8 cellular contexts compared by ENCODE assay signal in genomic region chr12:45050751-45051489, GRCh38. TPM values are rescaled to one million over a fixed set of nuclear protein-coding genes. Genes with fewer than 3 reads are reported as not detected.
DNase-seq lines count a peak whose midpoint lies in the region; ATAC-seq and TF ChIP-seq lines count a peak whose summit lies in the region.

TSS of gene DBX2 (minus strand) at chr12:45051099. CDS start at chr12:45050927, 172 bp downstream.

- H4K20me1 ChIP-seq in smooth muscle cell (ENCODE audit: low read depth), result no peaks in the 10 kb centered on the region

- H3K79me2 ChIP-seq in smooth muscle cell (ENCODE audit: low read depth), result no peaks in the 10 kb centered on the region

- H3K4me1 ChIP-seq in HUES6 (ENCODE audit: control insufficient read depth, insufficient read depth, low read length), result no peaks in the 10 kb centered on the region
- no peaks in the 10 kb centered on the region for H3K4me1 ChIP-seq in iPS DF 6.9 (ENCODE audit: control insufficient read depth, insufficient read depth, low read length)
- peaks cover 4% of the 10 kb centered on the region for H3K4me1 ChIP-seq in smooth muscle cell (ENCODE audit: low read depth)

- no peak for TF ChIP-seq CTCF in smooth muscle cell (IDR thresholded peaks at IDR 0.05; ENCODE audit: borderline replicate concordance, insufficient read depth, poor library complexity, severe bottlenecking)

- no peaks in the 10 kb centered on the region for H3K9me3 ChIP-seq in HUES6 (ENCODE audit: control insufficient read depth, insufficient read depth, low read depth, low read length)
- no peaks in the 10 kb centered on the region for H3K9me3 ChIP-seq in iPS DF 6.9 (ENCODE audit: control insufficient read depth, insufficient read depth, low read length)
- no peaks in the 10 kb centered on the region for H3K9me3 ChIP-seq in smooth muscle cell (replicated peaks; ENCODE audit: low read depth)

- H3K27me3 ChIP-seq in HUES6 (ENCODE audit: control insufficient read depth, insufficient read depth, low read length) (peaks cover 80% of the 10 kb centered on the region), iPS DF 6.9 (ENCODE audit: control insufficient read depth, insufficient read depth, low read length) (peaks cover 9% of the 10 kb centered on the region; the same call in 1 of the 2 replicates), smooth muscle cell (ENCODE audit: low read depth) (peaks cover 96% of the 10 kb centered on the region)

- H3K36me3 ChIP-seq in HUES6 (ENCODE audit: control insufficient read depth, insufficient read depth, low read length) (no peaks in the 10 kb centered on the region), iPS DF 6.9 (ENCODE audit: control insufficient read depth, insufficient read depth, low read length) (no peaks in the 10 kb centered on the region), smooth muscle cell (ENCODE audit: low read depth) (no peaks in the 10 kb centered on the region)

- H3K9ac ChIP-seq in HUES6 (ENCODE audit: low read length) (no peak within 1 kb of the TSS), smooth muscle cell (ENCODE audit: low read depth) (no peak within 1 kb of the TSS)

- peaks cover 76% of the 10 kb centered on the region for H3K27me3 Mint-ChIP-seq in activated naive CD8-positive, alpha-beta T cell treated with anti-CD3 and anti-CD28 coated beads, Interleukin-2, amount 10 ng/mL, durations not matched to agents 7 days and 5 days

- WGBS in iPS DF 6.9 (ENCODE audit: insufficient coverage, insufficient read length), result no CpG with 5 or more reads among the region's 69 CpGs
- WGBS in smooth muscle cell (ENCODE audit: low lambda C conversion rate), result 2% methylated on average over 51 of the region's 69 CpGs

- peaks cover 2% of the 10 kb centered on the region for H3K4me1 Mint-ChIP-seq in activated naive CD8-positive, alpha-beta T cell treated with anti-CD3 and anti-CD28 coated beads, Interleukin-2, amount 10 ng/mL, durations not matched to agents 7 days and 5 days

- H3K27ac ChIP-seq in HUES6 (ENCODE audit: low read depth, low read length), result no peak within 1 kb of the TSS
- no peak within 1 kb of the TSS for H3K27ac ChIP-seq in iPS DF 6.9 (ENCODE audit: low read length)
- H3K27ac ChIP-seq in smooth muscle cell (ENCODE audit: low read depth), result no peak within 1 kb of the TSS

- no peaks in the 10 kb centered on the region for H3F3A ChIP-seq in smooth muscle cell (ENCODE audit: low read depth)

- H3K9me3 Mint-ChIP-seq in activated naive CD8-positive, alpha-beta T cell treated with anti-CD3 and anti-CD28 coated beads, Interleukin-2, amount 10 ng/mL, durations not matched to agents 7 days and 5 days, result no peaks in the 10 kb centered on the region

- peak; percentile 34 for DNase-seq in activated naive CD8-positive, alpha-beta T cell treated with anti-CD3 and anti-CD28 coated beads, Interleukin-2, amount 10 ng/mL, durations not matched to agents 7 days and 5 days
- DNase-seq in iPS DF 6.9 (ENCODE audit: low read depth, low spot score) (no peak), smooth muscle cell (lab: John Stamatoyannopoulos, UW; ENCODE audit: unreplicated experiment) (no peak), GDM1 (lab: John Stamatoyannopoulos, UW) (no peak), HPDE6-E6E7 (ENCODE audit: extremely low spot score) (no peak), RKO (ENCODE audit: low spot score) (no peak)

- POLR2A ChIA-PET in activated naive CD8-positive, alpha-beta T cell treated with anti-CD3 and anti-CD28 coated beads, Interleukin-2, amount 10 ng/mL, durations not matched to agents 7 days and 5 days (lab: Charles Lee), result no interaction called here

- H3K36me3 Mint-ChIP-seq in activated naive CD8-positive, alpha-beta T cell treated with anti-CD3 and anti-CD28 coated beads, Interleukin-2, amount 10 ng/mL, durations not matched to agents 7 days and 5 days, result no peaks in the 10 kb centered on the region

- H2AFZ ChIP-seq in smooth muscle cell (ENCODE audit: low read depth), result peak within 1 kb of the TSS; percentile 87

- H3K4me3 Mint-ChIP-seq in activated naive CD8-positive, alpha-beta T cell treated with anti-CD3 and anti-CD28 coated beads, Interleukin-2, amount 10 ng/mL, durations not matched to agents 7 days and 5 days, result peak within 1 kb of the TSS; percentile 53

- peak; percentile 26 for ATAC-seq in activated naive CD8-positive, alpha-beta T cell treated with anti-CD3 and anti-CD28 coated beads, Interleukin-2, amount 10 ng/mL, durations not matched to agents 7 days and 5 days (ENCODE audit: low read depth)
- no peak for ATAC-seq in HG02884 (IDR thresholded peaks at IDR 0.05; ENCODE audit: unreplicated experiment)

- no peak within 1 kb of the TSS for H3K27ac Mint-ChIP-seq in activated naive CD8-positive, alpha-beta T cell treated with anti-CD3 and anti-CD28 coated beads, Interleukin-2, amount 10 ng/mL, durations not matched to agents 7 days and 5 days

- H3K4me2 ChIP-seq in smooth muscle cell, result peak within 1 kb of the TSS; percentile 97

- H3K4me3 ChIP-seq in HUES6 (ENCODE audit: low read depth, low read length), result peak within 1 kb of the TSS; percentile 59
- peak within 1 kb of the TSS; percentile 40; the same call in 1 of the 2 replicates for H3K4me3 ChIP-seq in iPS DF 6.9 (ENCODE audit: low read length)
- peak within 1 kb of the TSS; percentile 57 for H3K4me3 ChIP-seq in smooth muscle cell

RNA-seq across cellular contexts. Expression of gene DBX2, which starts in this region (rescaled TPM):
- not detected for total RNA-seq in activated naive CD8-positive, alpha-beta T cell treated with anti-CD3 and anti-CD28 coated beads, Interleukin-2, amount 10 ng/mL, durations not matched to agents 7 days and 5 days
- not detected in 2 replicates for total RNA-seq in smooth muscle cell
- polyA plus RNA-seq in smooth muscle cell, result not detected in 2 replicates

Comparison
In these comparisons a context has a peak if more than half of its experiments do, and no peak if none do; other contexts are left out.
1. Peak in DNase-seq and ATAC-seq in activated naive CD8-positive, alpha-beta T cell treated with anti-CD3 and anti-CD28 coated beads, Interleukin-2, amount 10 ng/mL, durations not matched to agents 7 days and 5 days; RNA of the gene not detected or under 1 TPM.